ENCODE assay signal across 28 cellular contexts in the genomic region with DNA sequence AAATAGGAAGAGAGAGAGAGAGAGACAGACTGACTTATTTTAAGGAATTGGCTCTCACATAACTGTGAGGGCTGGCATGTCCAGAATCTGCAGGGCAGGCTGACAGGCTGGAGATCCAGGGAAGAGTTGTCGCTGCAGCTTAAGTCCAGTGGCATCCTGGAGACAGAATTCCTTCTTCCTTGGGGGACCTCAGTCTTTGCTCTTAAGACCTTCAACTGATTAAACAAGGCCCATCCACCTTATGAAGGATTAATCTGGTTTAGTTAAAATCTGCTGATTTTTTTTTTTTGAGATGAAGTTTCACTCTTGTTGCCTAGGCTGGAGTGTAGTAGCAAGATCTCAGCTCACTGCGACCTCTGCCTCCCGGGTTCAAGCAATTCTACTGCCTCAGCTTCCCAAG.
"Had no signal": no experiment of that assay in that cellular context is flagged by ENCODE, and none has a peak within 500 bp of the region (broad histone marks: within the 10 kb centered on the region; RNA-seq: fewer than 3 reads in every experiment).

No MANE protein-coding gene starts in this region.

- FAIRE-seq: pancreas, small intestine had no signal

- H3K79me2 ChIP-seq: parathyroid adenoma had no signal

- H3K27me3 ChIP-seq: neural progenitor cell, ovary, pancreas, right atrium auricular region, sigmoid colon had no signal

- H3K9ac ChIP-seq: neural progenitor cell, parathyroid adenoma had no signal

- H3K9me3 ChIP-seq: neutrophil, ovary, prostate gland, psoas muscle, right lobe of liver, sigmoid colon had no signal

- H3K4me2 ChIP-seq: neural progenitor cell, smooth muscle cell had no signal

- H2AFZ ChIP-seq: neural progenitor cell, parathyroid adenoma had no signal

- H3K4me1 ChIP-seq: neural progenitor cell, pancreas, parathyroid adenoma, prostate gland, psoas muscle, right atrium auricular region, right lobe of liver, sigmoid colon, spleen had no signal

- H3K4me3 ChIP-seq: neural progenitor cell, ovary, pancreas, prostate gland, psoas muscle, right atrium auricular region, right lobe of liver, sigmoid colon, skin epidermis, smooth muscle cell, spleen had no signal

- ATAC-seq: naive thymus-derived CD4-positive, alpha-beta T cell; naive thymus-derived CD8-positive, alpha-beta T cell; natural killer cell; natural killer cell treated with Interleukin-12 subunit alpha and Interleukin-12 subunit beta and Interleukin-15 and Interleukin-18, amount 100 ng/mL, for 72 hours; pancreas; psoas muscle; right cardiac atrium; right lobe of liver; sciatic nerve had no signal

- H3K36me3 ChIP-seq: neural progenitor cell, neutrophil, ovary, pancreas, prostate gland, right atrium auricular region, right lobe of liver, sigmoid colon, spleen had no signal

- DNase-seq: naive thymus-derived CD4-positive, alpha-beta T cell; naive thymus-derived CD8-positive, alpha-beta T cell; natural killer cell; nephron progenitor cell; nucleus accumbens; occipital lobe; ovary; pancreas; psoas muscle; retina; right cardiac atrium; right lobe of liver; sigmoid colon; small intestine; spleen; stimulated activated CD4-positive, alpha-beta T cell treated with anti-CD3 and anti-CD28 coated beads, Interleukin-12 subunit alpha, Interleukin-12 subunit beta, amount 100 ng/mL, for 4 hours; stimulated activated CD4-positive, alpha-beta T cell treated with anti-CD3 and anti-CD28 coated beads, Interleukin-15, amount 100 ng/mL, for 24 hours; stimulated activated CD4-positive, alpha-beta T cell treated with anti-CD3 and anti-CD28 coated beads, Interleukin-1b, Interleukin-23, amount 100 ng/mL, for 48 hours; stimulated activated CD4-positive, alpha-beta T cell treated with anti-CD3 and anti-CD28 coated beads, Interleukin-2, amount 100 ng/mL, for 24 hours had no signal

- H3K27ac ChIP-seq: neural progenitor cell, neutrophil, ovary, pancreas, parathyroid adenoma, prostate gland, psoas muscle, right atrium auricular region, right lobe of liver, sigmoid colon, skin epidermis, spleen had no signal
